Comparison of ENCODE assay signal across 27 cellular contexts in genomic region chr4:95985791-95986190, GRCh38.
"Had no signal": no experiment of that assay in that cellular context is flagged by ENCODE, and none has a peak within 500 bp of the region (broad histone marks: within the 10 kb centered on the region; RNA-seq: fewer than 3 reads in every experiment).

No MANE protein-coding gene starts in this region.

- H3K27ac ChIP-seq: ascending aorta, breast epithelium, epithelial cell of prostate, foreskin keratinocyte, gastrocnemius medialis, heart left ventricle, WERI-Rb-1 had no signal

- H3K27me3 ChIP-seq: ascending aorta, breast epithelium, foreskin keratinocyte, gastrocnemius medialis, heart left ventricle had no signal

- H3K9me3 ChIP-seq: ascending aorta, gastrocnemius medialis had no signal

- DNase-seq: activated B cell treated with CpG ODN at 0.5 μM for 24 hours; activated CD4-positive, alpha-beta T cell treated with anti-CD3 and anti-CD28 coated beads for 48 hours; activated CD4-positive, alpha-beta T cell treated with anti-CD3 and anti-CD28 coated beads, Interleukin-2, amount 50 U/mL, for 1 hour; activated CD4-positive, alpha-beta T cell treated with anti-CD3 and anti-CD28 coated beads, Interleukin-2, amount 50 U/mL, for 48 hours; activated CD8-positive, alpha-beta memory T cell treated with anti-CD3 and anti-CD28 coated beads, Interleukin-2, amount 10 ng/mL, durations not matched to agents 7 days and 5 days; activated CD8-positive, alpha-beta memory T cell treated with anti-CD3 and anti-CD28 coated beads, Interleukin-2, amount 50 U/mL, for 4 hours; activated CD8-positive, alpha-beta T cell treated with anti-CD3 and anti-CD28 coated beads for 36 hours; activated gamma-delta T cell; activated naive CD4-positive, alpha-beta T cell; activated naive CD4-positive, alpha-beta T cell treated with anti-CD3 and anti-CD28 coated beads, Interleukin-2, amount 10 ng/mL, durations not matched to agents 7 days and 5 days; activated naive CD8-positive, alpha-beta T cell treated with anti-CD3 and anti-CD28 coated beads, Interleukin-2, amount 10 ng/mL, durations not matched to agents 7 days and 5 days; activated T-cell treated with anti-CD3 and anti-CD28 coated beads, Interleukin-2, amount 50 U/mL, for 1 hour; activated T-cell treated with anti-CD3 and anti-CD28 coated beads, Interleukin-2, amount 50 U/mL, for 48 hours; effector CD8-positive, alpha-beta T cell; gastrocnemius medialis; glutamatergic neuron; heart left ventricle; T-helper 1 cell; T-helper 17 cell; T1000; WERI-Rb-1 had no signal

- H3K4me3 ChIP-seq: ascending aorta, breast epithelium, gastrocnemius medialis, heart left ventricle had no signal

- H3K36me3 ChIP-seq: ascending aorta, breast epithelium, gastrocnemius medialis, heart left ventricle, WERI-Rb-1 had no signal

- H3K4me1 ChIP-seq: ascending aorta, breast epithelium, foreskin keratinocyte, gastrocnemius medialis, heart left ventricle had no signal

- ATAC-seq: activated CD4-positive, CD25-positive, alpha-beta regulatory T cell treated with anti-CD3 and anti-CD28 coated beads, Interleukin-2, amount 50 U/mL, for 24 hours; activated CD8-positive, alpha-beta memory T cell treated with anti-CD3 and anti-CD28 coated beads, Interleukin-2, amount 10 ng/mL, durations not matched to agents 7 days and 5 days; activated CD8-positive, alpha-beta T cell treated with anti-CD3 and anti-CD28 coated beads for 36 hours; activated naive CD4-positive, alpha-beta T cell treated with anti-CD3 and anti-CD28 coated beads, Interleukin-2, amount 50 U/mL, for 72 hours; foreskin keratinocyte; gastrocnemius medialis; heart left ventricle had no signal
